In the genomic region with DNA sequence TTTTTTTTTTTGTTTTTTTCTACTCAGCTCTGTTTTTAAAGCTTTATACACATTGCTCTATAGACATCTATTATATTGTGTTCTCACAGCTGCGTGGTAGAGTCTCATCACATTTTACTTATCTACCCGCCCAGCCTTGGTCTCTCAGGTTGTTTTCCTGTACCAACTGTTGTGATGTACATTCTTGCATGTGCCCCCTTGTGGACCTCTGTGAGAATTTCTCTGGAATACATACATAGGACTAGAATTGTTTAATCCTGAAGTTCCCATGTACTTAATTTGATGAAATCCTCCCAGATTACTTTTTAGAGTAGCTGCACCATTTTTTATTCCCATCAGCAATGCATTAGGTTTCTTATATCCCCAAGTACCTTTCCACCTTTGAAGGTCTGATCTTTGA, we compare ENCODE assay signal across 8 cellular contexts. TPM values are rescaled to one million over a fixed set of nuclear protein-coding genes. Genes with fewer than 3 reads are reported as not detected.
DNase-seq lines count a peak whose midpoint lies in the region; ATAC-seq and TF ChIP-seq lines count a peak whose summit lies in the region.

No MANE protein-coding gene starts in this region.

- TF ChIP-seq CTCF in osteocyte (IDR thresholded peaks at IDR 0.05) = peak; percentile 56

- ATAC-seq in GM18508 (IDR thresholded peaks at IDR 0.05; ENCODE audit: insufficient read depth, unreplicated experiment) (peak; percentile 56), GM21737 (IDR thresholded peaks at IDR 0.05; ENCODE audit: unreplicated experiment) (no peak)
- ATAC-seq in stimulated activated naive CD8-positive, alpha-beta T cell treated with anti-CD3 and anti-CD28 coated beads, Interleukin-15, amount 100 ng/mL, for 72 hours = no peak

- H3K4me1 Mint-ChIP-seq in osteocyte (ENCODE audit: unreplicated experiment) = peaks cover 9% of the 10 kb centered on the region
- no peaks in the 10 kb centered on the region for H3K4me1 Mint-ChIP-seq in stimulated activated naive CD8-positive, alpha-beta T cell treated with anti-CD3 and anti-CD28 coated beads, Interleukin-15, amount 100 ng/mL, for 72 hours

- no peak overlapping the region for H3K4me3 Mint-ChIP-seq in osteocyte (ENCODE audit: unreplicated experiment)
- no peak overlapping the region for H3K4me3 Mint-ChIP-seq in stimulated activated naive CD8-positive, alpha-beta T cell treated with anti-CD3 and anti-CD28 coated beads, Interleukin-15, amount 100 ng/mL, for 72 hours

- H3K9me3 Mint-ChIP-seq in osteocyte (ENCODE audit: unreplicated experiment) = no peaks in the 10 kb centered on the region
- no peaks in the 10 kb centered on the region for H3K9me3 Mint-ChIP-seq in stimulated activated naive CD8-positive, alpha-beta T cell treated with anti-CD3 and anti-CD28 coated beads, Interleukin-15, amount 100 ng/mL, for 72 hours

- H3K27ac Mint-ChIP-seq in osteocyte (ENCODE audit: unreplicated experiment) = no peak overlapping the region
- H3K27ac Mint-ChIP-seq in stimulated activated naive CD8-positive, alpha-beta T cell treated with anti-CD3 and anti-CD28 coated beads, Interleukin-15, amount 100 ng/mL, for 72 hours = no peak overlapping the region

- H3K36me3 Mint-ChIP-seq in osteocyte (ENCODE audit: unreplicated experiment) = no peaks in the 10 kb centered on the region

- no peaks in the 10 kb centered on the region for H3K27me3 Mint-ChIP-seq in osteocyte (ENCODE audit: unreplicated experiment)
- H3K27me3 Mint-ChIP-seq in stimulated activated naive CD8-positive, alpha-beta T cell treated with anti-CD3 and anti-CD28 coated beads, Interleukin-15, amount 100 ng/mL, for 72 hours = no peaks in the 10 kb centered on the region

- DNase-seq in 8988T = peak; percentile 6
- peak; percentile 17 for DNase-seq in NCI-H1694 treated with DMSO at 0.1 percent for 48 hours (lab: John Stamatoyannopoulos, UW)
- peak; percentile 33 for DNase-seq in cerebellar cortex (ENCODE audit: low spot score)
- DNase-seq in osteocyte (ENCODE audit: extremely low spot score, unreplicated experiment) = no peak
- DNase-seq in central memory CD4-positive, alpha-beta T cell = no peak
- no peak for DNase-seq in stimulated activated naive CD8-positive, alpha-beta T cell treated with anti-CD3 and anti-CD28 coated beads, Interleukin-15, amount 100 ng/mL, for 72 hours

RNA-seq across cellular contexts. Expression of a gene that starts 40.4 kb away (rescaled TPM):
- total RNA-seq in osteocyte = not detected in 2 replicates

Comparison
In these comparisons a context has a peak if more than half of its experiments do, and no peak if none do; other contexts are left out.
1. DNase-seq: peak in 8988T (single experiment), NCI-H1694 treated with DMSO at 0.1 percent for 48 hours (single experiment) and cerebellar cortex (single experiment); none in osteocyte (single experiment), central memory CD4-positive, alpha-beta T cell (single experiment) and stimulated activated naive CD8-positive, alpha-beta T cell treated with anti-CD3 and anti-CD28 coated beads, Interleukin-15, amount 100 ng/mL, for 72 hours (0 of 2).